12 cellular contexts compared by ENCODE assay signal in the genomic region with DNA sequence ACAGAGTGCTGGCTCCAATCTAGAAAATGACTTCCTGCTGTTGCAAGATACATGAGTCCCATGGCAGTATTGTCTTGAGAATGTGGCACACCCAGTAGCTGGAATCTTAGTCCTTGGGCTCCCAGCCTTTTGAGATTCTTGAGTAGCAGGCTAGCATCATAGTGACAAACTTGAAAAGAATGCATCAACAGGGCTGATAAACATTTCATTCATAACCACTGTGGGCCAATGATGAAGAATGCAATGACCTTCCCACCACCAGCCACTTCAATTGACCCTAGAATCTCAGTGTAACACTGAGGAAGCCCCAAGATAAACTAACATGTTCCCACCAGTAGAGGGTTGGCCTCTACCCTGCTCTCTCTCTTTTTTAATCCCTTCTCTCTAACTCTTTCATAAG.
DNase-seq lines count a peak whose midpoint lies in the region; ATAC-seq and TF ChIP-seq lines count a peak whose summit lies in the region.
"Had no signal": no experiment of that assay in that cellular context is flagged by ENCODE, and none has a peak within 500 bp of the region (broad histone marks: within the 10 kb centered on the region; RNA-seq: fewer than 3 reads in every experiment).

No MANE protein-coding gene starts in this region.

- H3K4me1 ChIP-seq in upper lobe of right lung (no peaks in the 10 kb centered on the region), aorta (ENCODE audit: control insufficient read depth in 1 of 2, insufficient read depth in 2 of 2, low read length in 2 of 2) (no peaks in the 10 kb centered on the region)

- peak; percentile 38 for DNase-seq in HK-2 (ENCODE audit: unreplicated experiment)
- peak; percentile 94 for DNase-seq in astrocyte of the hippocampus (ENCODE audit: low read depth, low spot score)
- DNase-seq in iris pigment epithelial cell (ENCODE audit: low read depth): peak; percentile 51
- DNase-seq in upper lobe of right lung: no peak
- DNase-seq in stimulated activated CD4-positive, alpha-beta T cell treated with anti-CD3 and anti-CD28 coated beads, Interleukin-12 subunit alpha, Interleukin-12 subunit beta, amount 100 ng/mL, for 4 hours: no peak
- DNase-seq in head of caudate nucleus: no peak
- no peak for DNase-seq in aorta
- DNase-seq: central memory CD4-positive, alpha-beta T cell; hypothalamus; naive thymus-derived CD8-positive, alpha-beta T cell; NCI-H1092 treated with DMSO at 0.1 percent for 48 hours; stimulated activated naive CD4-positive, alpha-beta T cell treated with Interleukin-2 at 50 U/mL for 16 hours had no signal

- no peak overlapping the region for H3K4me3 ChIP-seq in upper lobe of right lung
- no peak overlapping the region for H3K4me3 ChIP-seq in aorta (ENCODE audit: low read length in 2 of 2)

- H3K36me3 ChIP-seq in upper lobe of right lung (no peaks in the 10 kb centered on the region), aorta (ENCODE audit: control insufficient read depth in 1 of 2, insufficient read depth in 2 of 2, low read length in 1 of 2) (no peaks in the 10 kb centered on the region)

- TF ChIP-seq CTCF in upper lobe of right lung (IDR thresholded peaks at IDR 0.05): no peak

- H3K27me3 ChIP-seq in upper lobe of right lung (no peaks in the 10 kb centered on the region), aorta (ENCODE audit: control insufficient read depth in 1 of 2, insufficient read depth in 2 of 2, low read length in 1 of 2) (no peaks in the 10 kb centered on the region)

- H3K27ac ChIP-seq in upper lobe of right lung (no peak overlapping the region), aorta (ENCODE audit: low read depth in 1 of 2, low read length in 2 of 2) (no peak overlapping the region)

- no peaks in the 10 kb centered on the region for H3K9me3 ChIP-seq in upper lobe of right lung
- H3K9me3 ChIP-seq in aorta (ENCODE audit: control insufficient read depth, low read length): no peaks in the 10 kb centered on the region

- ATAC-seq in upper lobe of right lung (peak; percentile 91), aorta (ENCODE audit: low FRiP score) (no peak)
- ATAC-seq: naive thymus-derived CD8-positive, alpha-beta T cell had no signal

- intact Hi-C loops in upper lobe of right lung (cut with DNase I) (no loop called here), head of caudate nucleus (cut with DNase I) (no loop called here), aorta (cut with DNase I) (no loop called here)

Comparison
In these comparisons a context has a peak if more than half of its experiments do, and no peak if none do; other contexts are left out.
1. DNase-seq: peak in HK-2 (single experiment), astrocyte of the hippocampus (single experiment) and iris pigment epithelial cell (single experiment); none in upper lobe of right lung (single experiment), stimulated activated CD4-positive, alpha-beta T cell treated with anti-CD3 and anti-CD28 coated beads, Interleukin-12 subunit alpha, Interleukin-12 subunit beta, amount 100 ng/mL, for 4 hours (single experiment), head of caudate nucleus (0 of 42) and aorta (0 of 2).